17 cellular contexts compared by ENCODE assay signal in genomic region chr16:66383551-66383950, GRCh38. TPM values are rescaled to one million over a fixed set of nuclear protein-coding genes. Genes with fewer than 3 reads are reported as not detected.
DNase-seq lines count a peak whose midpoint lies in the region; ATAC-seq and TF ChIP-seq lines count a peak whose summit lies in the region.
"Had no signal": no experiment of that assay in that cellular context is flagged by ENCODE, and none has a peak within 500 bp of the region (broad histone marks: within the 10 kb centered on the region; RNA-seq: fewer than 3 reads in every experiment).

No MANE protein-coding gene starts in this region.

- TF ChIP-seq CTCF in CD14-positive monocyte (IDR thresholded peaks at IDR 0.05) (no peak), SK-N-SH (IDR thresholded peaks at IDR 0.05) (no peak), gastroesophageal sphincter (IDR thresholded peaks at IDR 0.05) (no peak), colonic mucosa (IDR thresholded peaks at IDR 0.05) (no peak)

- no peak overlapping the region for H2AFZ ChIP-seq in SK-N-SH (ENCODE audit: low read depth)

- no peak for TF ChIP-seq RAD21 in SK-N-SH (IDR thresholded peaks at IDR 0.05; ENCODE audit: low read length)

- H3K4me3 ChIP-seq in SK-N-SH (ENCODE audit: low read depth in 2 of 2, low read length in 1 of 2) (no peak overlapping the region), gastroesophageal sphincter (no peak overlapping the region), colonic mucosa (no peak overlapping the region)
- H3K4me3 ChIP-seq: ascending aorta had no signal

- H3K9me3 ChIP-seq in SK-N-SH (no peaks in the 10 kb centered on the region), gastroesophageal sphincter (no peaks in the 10 kb centered on the region), colonic mucosa (no peaks in the 10 kb centered on the region)
- H3K9me3 ChIP-seq: ascending aorta had no signal

- no peaks in the 10 kb centered on the region for H3K9me2 ChIP-seq in SK-N-SH

- POLR2A ChIA-PET in SK-N-SH (lab: Yijun Ruan, JAX), result interaction anchor here (0.6 kb wide), 1 partner anchor 231 kb away, joined by 3 read pairs; no protein-coding TSS in a partner anchor

- H3K9ac ChIP-seq in SK-N-SH (peak overlapping the region; percentile 12; the same call in 1 of the 2 replicates), colonic mucosa (ENCODE audit: low read depth in 2 of 2, low read length in 2 of 2) (no peak overlapping the region)

- H3K27ac ChIP-seq in SK-N-SH (ENCODE audit: low read depth in 2 of 2, low read length in 1 of 2), result peak overlapping the region in 1 of 2 experiments; percentile 81; a peak in 2 of 4 replicates
- H3K27ac ChIP-seq in gastroesophageal sphincter, result peak overlapping the region in 3 of 4 donors; percentile 34 to 67 (median 59)
- no peak overlapping the region for H3K27ac ChIP-seq in colonic mucosa
- H3K27ac ChIP-seq: VCaP had no signal

- peaks cover 0 to 12% (median 6%) of the 10 kb centered on the region in 3 donors for H3K27me3 Mint-ChIP-seq in CD14-positive monocyte (ENCODE audit: low read depth in 3 of 3)

- TF ChIP-seq EP300 in SK-N-SH (IDR thresholded peaks at IDR 0.05; ENCODE audit: borderline replicate concordance in 1 of 2, low read depth in 1 of 2, low read length in 1 of 2) (no peak), gastroesophageal sphincter (IDR thresholded peaks at IDR 0.05) (no peak)

- CTCF ChIA-PET in SK-N-SH (lab: Yijun Ruan, JAX), result interaction anchor here (0.8 to 4.1 kb wide), 3 partner anchors 22 to 39 kb away, joined by 3 to 16 read pairs (median 7); no protein-coding TSS in a partner anchor

- H3K36me3 Mint-ChIP-seq in CD14-positive monocyte, result no peaks in the 10 kb centered on the region

- H3K4me2 ChIP-seq in SK-N-SH, result no peak overlapping the region

- H3K27me3 ChIP-seq in SK-N-SH (ENCODE audit: insufficient read depth), result no peaks in the 10 kb centered on the region
- no peaks in the 10 kb centered on the region for H3K27me3 ChIP-seq in gastroesophageal sphincter
- no peaks in the 10 kb centered on the region for H3K27me3 ChIP-seq in colonic mucosa
- H3K27me3 ChIP-seq: ascending aorta had no signal

- H3F3A ChIP-seq in SK-N-SH (replicated peaks; ENCODE audit: insufficient read depth), result no peaks in the 10 kb centered on the region

- H3K27ac Mint-ChIP-seq in CD14-positive monocyte, result no peak overlapping the region

- H3K79me2 ChIP-seq in SK-N-SH (ENCODE audit: insufficient read depth), result no peaks in the 10 kb centered on the region

- ATAC-seq in gastroesophageal sphincter, result no peak

- H3K36me3 ChIP-seq in SK-N-SH (replicated peaks in 1 of 2; ENCODE audit: control insufficient read depth in 1 of 2, insufficient read depth in 2 of 2, low read length in 1 of 2) (no peaks in the 10 kb centered on the region), gastroesophageal sphincter (peaks cover 0 to 4% of the 10 kb centered on the region in 2 donors), colonic mucosa (no peaks in the 10 kb centered on the region)
- H3K36me3 ChIP-seq: ascending aorta had no signal

- 92% methylated on average over 4 of the region's 4 CpGs for WGBS in SK-N-SH (ENCODE audit: low lambda C conversion rate)
- 84 to 100% methylated on average over 2 to 4 of the region's 4 CpGs for WGBS in gastroesophageal sphincter (ENCODE audit: low coverage in 1 of 2), 2 donors

- no peaks in the 10 kb centered on the region for H3K4me1 Mint-ChIP-seq in CD14-positive monocyte

- intact Hi-C loops in CD14-positive monocyte (cut with micrococcal nuclease), result no loop called here
- intact Hi-C loops in posterior vena cava (cut with DNase I), result no loop called here
- intact Hi-C loops in colonic mucosa (cut with DNase I), result no loop called here

- peak; percentile 28 for DNase-seq in CD14-positive monocyte (ENCODE audit: low spot score)
- DNase-seq in SK-N-SH, result no peak
- DNase-seq in posterior vena cava (ENCODE audit: low spot score), result peak; percentile 25
- no peak for DNase-seq in colonic mucosa
- DNase-seq in cerebellar cortex (ENCODE audit: low spot score), result no peak
- no peak for DNase-seq in NCI-H2107 (lab: John Stamatoyannopoulos, UW)
- DNase-seq in AG08396 (ENCODE audit: low spot score), result no peak
- DNase-seq: activated gamma-delta T cell treated with Interleukin-2 at 50 U/mL for 16 hours, COR-L47, hippocampal formation, Karpas-422, NCI-H1417 had no signal

- no peak overlapping the region for H3K4me3 Mint-ChIP-seq in CD14-positive monocyte

- no peak for TF ChIP-seq POLR2A in gastroesophageal sphincter (IDR thresholded peaks at IDR 0.05)

- H3K9me3 Mint-ChIP-seq in CD14-positive monocyte, result peaks cover 0 to 6% (median 1%) of the 10 kb centered on the region in 7 donors

- H4K20me1 ChIP-seq in SK-N-SH (ENCODE audit: insufficient read depth), result no peaks in the 10 kb centered on the region

- H3K4me1 ChIP-seq in SK-N-SH (ENCODE audit: control insufficient read depth in 1 of 2, insufficient read depth in 2 of 2, low read depth in 1 of 2, low read length in 1 of 2) (no peaks in the 10 kb centered on the region; a peak in 1 of 4 replicates), gastroesophageal sphincter (peaks cover 0 to 15% (median 0%) of the 10 kb centered on the region in 3 donors), colonic mucosa (no peaks in the 10 kb centered on the region)
- H3K4me1 ChIP-seq: ascending aorta had no signal

TF ChIP-seq in SK-N-SH, 30 proteins besides CTCF, POLR2A, EP300 and RAD21:
- TF ChIP-seq NFIC (IDR thresholded peaks at IDR 0.05; ENCODE audit: borderline replicate concordance) (no peak), REST (IDR thresholded peaks at IDR 0.05; ENCODE audit: low read depth, low read length) (no peak), MEF2A (IDR thresholded peaks at IDR 0.05; ENCODE audit: borderline replicate concordance, low read depth) (no peak), TCF12 (IDR thresholded peaks at IDR 0.05) (no peak), FOSL2 (IDR thresholded peaks at IDR 0.05; ENCODE audit: borderline replicate concordance, low read depth) (no peak), SIN3A (IDR thresholded peaks at IDR 0.05; ENCODE audit: borderline replicate concordance, low read depth, low read length) (no peak)

RNA-seq across cellular contexts. Expression of gene CDH5, which starts 17.1 kb away (rescaled TPM):
- polyA plus RNA-seq in CD14-positive monocyte (under 1 TPM in 1 of 2 donors, not detected in 1; 0.22 TPM), SK-N-SH (2012; rRNA removed) (not detected in 2 replicates)
- polyA plus RNA-seq in SK-N-SH (2012; cell fraction: cytosol; rRNA removed), result 0.01 TPM in 1 of 2 replicates, not detected in the other
- polyA plus RNA-seq in SK-N-SH (2012; cell fraction: nucleus; rRNA removed), result not detected in 2 replicates
- total RNA-seq in gastroesophageal sphincter (10 to 100 TPM; 16.2 to 50.1 (median 38.5) TPM), posterior vena cava (10 to 100 TPM; 43.1 to 50.2 TPM), colonic mucosa (10 to 100 TPM in 1 of 2 donors, 1 to 10 TPM in 1; 4.4 to 15.2 TPM)
- total RNA-seq: fibroblast of lung; T-helper 1 cell treated with Interleukin-12 subunit alpha and Interleukin-12 subunit beta and Interleukin-4 antibody, amounts not matched to agents 30 ng/mL and 1 ng/mL, for 36 hours had no signal

RNA-seq across cellular contexts. Expression of gene BEAN1, which starts 43.5 kb away (rescaled TPM):
- polyA plus RNA-seq in CD14-positive monocyte (under 1 TPM in 1 of 2 donors, not detected in 1; 0.81 TPM), SK-N-SH (2012; rRNA removed) (0.07 TPM in 1 of 2 replicates, not detected in the other)
- polyA plus RNA-seq in SK-N-SH (2012; cell fraction: cytosol; rRNA removed), result 0.08 and 0.15 TPM in 2 replicates
- polyA plus RNA-seq in SK-N-SH (2012; cell fraction: nucleus; rRNA removed), result 0.05 and 0.11 TPM in 2 replicates
- total RNA-seq in gastroesophageal sphincter (1 to 10 TPM in 1 of 4 donors, under 1 TPM in 2, not detected in 1; 0.47 to 1.0 (median 0.54) TPM), posterior vena cava (under 1 TPM; 0.42 to 0.48 TPM), colonic mucosa (under 1 TPM in 1 of 2 donors, not detected in 1; 0.32 TPM)
- total RNA-seq: ascending aorta; fibroblast of lung; T-helper 1 cell treated with Interleukin-12 subunit alpha and Interleukin-12 subunit beta and Interleukin-4 antibody, amounts not matched to agents 30 ng/mL and 1 ng/mL, for 36 hours had no signal

Comparison
In these comparisons a context has a peak if more than half of its experiments do, and no peak if none do; other contexts are left out.
1. DNase-seq: peak in CD14-positive monocyte (single experiment) and posterior vena cava (single experiment); none in SK-N-SH (single experiment), colonic mucosa (single experiment), cerebellar cortex (single experiment), NCI-H2107 (single experiment) and AG08396 (single experiment).